In the genomic region with DNA sequence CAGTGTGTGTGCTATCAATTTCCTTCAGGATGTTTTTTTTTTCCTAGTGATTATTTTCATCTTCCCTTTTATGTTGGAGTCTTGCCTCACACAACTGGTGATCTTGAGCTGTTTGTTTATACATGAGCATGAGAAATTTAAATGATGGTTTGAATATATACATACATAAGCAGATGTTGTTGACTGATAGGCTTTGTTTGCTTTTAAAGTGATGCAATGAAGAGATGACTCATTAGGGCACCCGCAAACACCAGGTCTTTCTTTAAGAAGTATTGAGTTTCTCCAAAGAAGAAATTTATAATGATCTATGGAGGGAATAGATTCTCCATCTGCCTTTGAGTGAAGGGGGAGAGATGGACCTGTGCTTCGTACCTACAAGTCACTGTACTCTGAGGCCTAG, we compare ENCODE assay signal across 26 cellular contexts.
A peak's percentile ranks its signal among the peaks of the same experiment; 100 is the strongest.
DNase-seq lines count a peak whose midpoint lies in the region; ATAC-seq, FAIRE-seq and TF ChIP-seq lines count a peak whose summit lies in the region.
"Had no signal": no experiment of that assay in that cellular context is flagged by ENCODE, and none has a peak within 500 bp of the region (broad histone marks: within the 10 kb centered on the region; RNA-seq: fewer than 3 reads in every experiment).

No MANE protein-coding gene starts in this region.

- peaks cover 5% of the 10 kb centered on the region for H3K4me1 Mint-ChIP-seq in astrocyte (ENCODE audit: low read depth, unreplicated experiment)
- H3K4me1 Mint-ChIP-seq in H9: peaks cover 4 to 9% of the 10 kb centered on the region in 2 experiments; a peak in 3 of 4 replicates
- H3K4me1 Mint-ChIP-seq: activated naive CD8-positive, alpha-beta T cell treated with anti-CD3 and anti-CD28 coated beads, Interleukin-2, amount 50 U/mL, for 24 hours; central memory CD8-positive, alpha-beta T cell; memory B cell; naive B cell had no signal

- H3K36me3 ChIP-seq in IMR-90 (ENCODE audit: control insufficient read depth, insufficient read depth, low read length) (no peaks in the 10 kb centered on the region), astrocyte (ENCODE audit: insufficient read depth, low read length) (no peaks in the 10 kb centered on the region)
- H3K36me3 ChIP-seq: stomach, transverse colon had no signal

- H3K14ac ChIP-seq in IMR-90 (replicated peaks; ENCODE audit: low read depth, low read length): no peak overlapping the region
- no peak overlapping the region for H3K14ac ChIP-seq in H9 (ENCODE audit: insufficient read depth, low read length)

- H3K27me3 ChIP-seq in IMR-90 (ENCODE audit: control insufficient read depth, insufficient read depth, low read length): no peaks in the 10 kb centered on the region
- H3K27me3 ChIP-seq in astrocyte (ENCODE audit: insufficient read depth, low read length): no peaks in the 10 kb centered on the region
- H3K27me3 ChIP-seq in H9 (ENCODE audit: insufficient read depth, low read length): no peaks in the 10 kb centered on the region
- H3K27me3 ChIP-seq: stomach, transverse colon had no signal

- H3K4me3 ChIP-seq in IMR-90 (ENCODE audit: insufficient read depth, low read depth, low read length) (no peak overlapping the region), astrocyte (ENCODE audit: insufficient read depth, low read depth, low read length) (no peak overlapping the region), foreskin fibroblast (ENCODE audit: low read depth in 1 of 2, low read length in 2 of 2) (no peak overlapping the region)
- H3K4me3 ChIP-seq: stomach, transverse colon had no signal

- H3K4me3 Mint-ChIP-seq in astrocyte (ENCODE audit: unreplicated experiment) (no peak overlapping the region), H9 (no peak overlapping the region)
- H3K4me3 Mint-ChIP-seq: activated CD4-positive, alpha-beta memory T cell treated with anti-CD3 and anti-CD28 coated beads for 36 hours; activated naive CD8-positive, alpha-beta T cell treated with anti-CD3 and anti-CD28 coated beads, Interleukin-2, amount 50 U/mL, for 24 hours; CD4-positive, alpha-beta T cell; central memory CD8-positive, alpha-beta T cell; memory B cell had no signal

- H4K20me1 ChIP-seq in IMR-90 (ENCODE audit: insufficient read depth, low read length) (no peaks in the 10 kb centered on the region), astrocyte (ENCODE audit: insufficient read depth, low read length) (no peaks in the 10 kb centered on the region), H9 (ENCODE audit: control insufficient read depth, insufficient read depth, insufficient read length) (no peaks in the 10 kb centered on the region)

- H3K27ac ChIP-seq in IMR-90 (ENCODE audit: insufficient read depth, low read length): peak overlapping the region; percentile 41; the same call in 1 of the 2 replicates
- no peak overlapping the region for H3K27ac ChIP-seq in astrocyte (ENCODE audit: low read depth, low read length)
- no peak overlapping the region for H3K27ac ChIP-seq in H9 (ENCODE audit: insufficient read length, low read depth, low read length)
- H3K27ac ChIP-seq: stomach, transverse colon had no signal

- no peaks in the 10 kb centered on the region for H3K9me3 ChIP-seq in IMR-90 (ENCODE audit: control insufficient read depth, insufficient read depth, low read length)
- no peaks in the 10 kb centered on the region for H3K9me3 ChIP-seq in astrocyte (ENCODE audit: insufficient read depth, low read depth, low read length)
- no peaks in the 10 kb centered on the region for H3K9me3 ChIP-seq in H9 (ENCODE audit: control insufficient read depth, low read depth, low read length)
- H3K9me3 ChIP-seq: stomach, transverse colon had no signal

- no peak overlapping the region for H2AK5ac ChIP-seq in IMR-90 (ENCODE audit: low read depth, low read length)
- no peak overlapping the region for H2AK5ac ChIP-seq in H9 (ENCODE audit: insufficient read length, low read length)

- H4K91ac ChIP-seq in IMR-90 (ENCODE audit: insufficient read depth, low read depth, low read length) (no peak overlapping the region), H9 (ENCODE audit: insufficient read length, low read depth, low read length) (no peak overlapping the region)

- H3K4me1 ChIP-seq in IMR-90 (ENCODE audit: control insufficient read depth, insufficient read depth, low read length) (peaks cover 3% of the 10 kb centered on the region; the same call in 1 of the 2 replicates), astrocyte (ENCODE audit: insufficient read depth, low read length) (no peaks in the 10 kb centered on the region), H9 (ENCODE audit: insufficient read depth, low read length) (no peaks in the 10 kb centered on the region)
- H3K4me1 ChIP-seq: stomach, transverse colon had no signal

- H2AK9ac ChIP-seq in IMR-90 (replicated peaks; ENCODE audit: low read depth, low read length, poor library complexity): no peak overlapping the region

- in situ Hi-C loops in IMR-90 (cut with MboI; ENCODE audit: low sequenced_read_pairs): no loop called here

- H2BK20ac ChIP-seq in IMR-90 (ENCODE audit: low read depth, low read length): peak overlapping the region; percentile 70
- H2BK20ac ChIP-seq in H9 (ENCODE audit: low read depth, low read length, poor library complexity, severe bottlenecking): no peak overlapping the region

- DNase-seq in EL (peak; percentile 8), IMR-90 (peak; percentile 72), astrocyte (ENCODE audit: low read depth) (peak; percentile 4), foreskin fibroblast (peak; percentile 3 to 15), H9 (no peak), Kasumi-1 (lab: John Stamatoyannopoulos, UW) (no peak)
- DNase-seq: activated CD4-positive, alpha-beta memory T cell treated with anti-CD3 and anti-CD28 coated beads for 36 hours; activated effector memory CD4-positive, alpha-beta T cell treated with Interleukin-2 at 50 U/mL for 16 hours; activated naive CD8-positive, alpha-beta T cell treated with anti-CD3 and anti-CD28 coated beads, Interleukin-2, amount 50 U/mL, for 24 hours; CD4-positive, alpha-beta T cell; GF-D8; Karpas-422; naive B cell; NCI-H1092 treated with DMSO at 0.1 percent for 48 hours; NCI-H2029 treated with DMSO at 0.1 percent for 48 hours; NCI-H510A treated with DMSO at 0.1 percent for 48 hours; right cardiac atrium; Right ventricle myocardium superior; stomach; SW 1271; transverse colon had no signal

- no peak overlapping the region for H3K23ac ChIP-seq in IMR-90 (ENCODE audit: low read depth, low read length)
- H3K23ac ChIP-seq in H9 (ENCODE audit: insufficient read length, low read depth, low read length): no peak overlapping the region

- POLR2A ChIA-PET in IMR-90 (lab: Charles Lee; ENCODE audit: unreplicated experiment): no interaction called here

- H3K56ac ChIP-seq in IMR-90 (ENCODE audit: extremely low read depth, insufficient read depth, low read length) (no peak overlapping the region), H9 (ENCODE audit: insufficient read length, low read depth, low read length) (no peak overlapping the region)

- H3K27ac Mint-ChIP-seq in astrocyte (ENCODE audit: unreplicated experiment): no peak overlapping the region
- peak overlapping the region in 1 of 3 experiments; percentile 49; a peak in 1 of 7 replicates for H3K27ac Mint-ChIP-seq in H9
- H3K27ac Mint-ChIP-seq: activated CD4-positive, alpha-beta memory T cell treated with anti-CD3 and anti-CD28 coated beads for 36 hours; activated naive CD8-positive, alpha-beta T cell treated with anti-CD3 and anti-CD28 coated beads, Interleukin-2, amount 50 U/mL, for 24 hours; CD4-positive, alpha-beta T cell; memory B cell had no signal

- no peak for TF ChIP-seq CTCF in IMR-90 (conservative IDR thresholded peaks at IDR 0.05; ENCODE audit: low read depth, low read length)
- TF ChIP-seq CTCF in astrocyte (IDR thresholded peaks at IDR 0.05; ENCODE audit: insufficient read depth, low read depth, low read length): no peak
- no peak for TF ChIP-seq CTCF in foreskin fibroblast (IDR thresholded peaks at IDR 0.05; ENCODE audit: low read depth, low read length)
- TF ChIP-seq CTCF in H9 (conservative IDR thresholded peaks at IDR 0.05): no peak

- H3K4me2 ChIP-seq in IMR-90 (ENCODE audit: low read depth, low read length) (no peak overlapping the region; the same call in 1 of the 2 replicates), astrocyte (ENCODE audit: low read length) (no peak overlapping the region), H9 (ENCODE audit: insufficient read depth, insufficient read length, low read length) (no peak overlapping the region)

- H3K4ac ChIP-seq in IMR-90 (ENCODE audit: low read depth, low read length): no peak overlapping the region; the same call in 1 of the 2 replicates
- no peak overlapping the region for H3K4ac ChIP-seq in H9 (ENCODE audit: low read depth, low read length)

- no peak for TF ChIP-seq RAD21 in IMR-90 (IDR thresholded peaks at IDR 0.05; ENCODE audit: low read length)

- H2AFZ ChIP-seq in IMR-90 (replicated peaks; ENCODE audit: low read length, poor library complexity): no peak overlapping the region
- H2AFZ ChIP-seq in astrocyte (ENCODE audit: low read depth, low read length): no peak overlapping the region
- H2AFZ ChIP-seq in H9 (ENCODE audit: low read length): no peak overlapping the region

- H3K9me3 Mint-ChIP-seq in astrocyte (ENCODE audit: unreplicated experiment): no peaks in the 10 kb centered on the region
- H3K9me3 Mint-ChIP-seq in H9: no peaks in the 10 kb centered on the region
- H3K9me3 Mint-ChIP-seq: activated CD4-positive, alpha-beta memory T cell treated with anti-CD3 and anti-CD28 coated beads for 36 hours; memory B cell had no signal

- H2BK5ac ChIP-seq in IMR-90 (ENCODE audit: low read depth, low read length, poor library complexity, severe bottlenecking): no peak overlapping the region
- H2BK5ac ChIP-seq in H9 (ENCODE audit: insufficient read length, low read length): no peak overlapping the region

- dilution Hi-C loops in IMR-90 (cut with HindIII; ENCODE audit: low sequenced_read_pairs, unreplicated experiment): no loop called here

- H3T11ph ChIP-seq in H9 (ENCODE audit: low read length): no peak overlapping the region

- peak overlapping the region; percentile 71; the same call in 1 of the 2 replicates for H2BK120ac ChIP-seq in IMR-90 (ENCODE audit: low read depth, low read length)
- H2BK120ac ChIP-seq in H9 (ENCODE audit: low read depth, low read length, poor library complexity, severe bottlenecking): no peak overlapping the region

- peak; percentile 38 for ATAC-seq in IMR-90 (ENCODE audit: low read depth)
- ATAC-seq in HG02970 (IDR thresholded peaks at IDR 0.05; ENCODE audit: low FRiP score, unreplicated experiment): no peak
- ATAC-seq in GM18502 (IDR thresholded peaks at IDR 0.05; ENCODE audit: poor library complexity, unreplicated experiment): no peak
- ATAC-seq: activated naive CD8-positive, alpha-beta T cell treated with anti-CD3 and anti-CD28 coated beads, Interleukin-2, amount 50 U/mL, for 24 hours; right cardiac atrium had no signal

- WGBS in IMR-90 (ENCODE audit: extremely low coverage in 2 of 2, insufficient read length in 1 of 2), 2 experiments: 20% methylated on average over 1 of the region's 2 CpGs; no CpG with 5 or more reads in 1 of the 2 experiments
- WGBS in H9 (ENCODE audit: extremely low coverage, insufficient read length, low lambda C conversion rate): no CpG with 5 or more reads among the region's 2 CpGs

- H3K79me2 ChIP-seq in astrocyte (ENCODE audit: insufficient read depth, low read length) (no peaks in the 10 kb centered on the region), H9 (ENCODE audit: insufficient read depth, low read length) (no peaks in the 10 kb centered on the region)

- H4K5ac ChIP-seq in IMR-90 (ENCODE audit: low read depth, low read length): no peak overlapping the region
- H4K5ac ChIP-seq in H9 (ENCODE audit: insufficient read length, low read depth, low read length): no peak overlapping the region

- intact Hi-C loops in IMR-90 (cut with micrococcal nuclease): no loop called here

- H3K18ac ChIP-seq in IMR-90 (ENCODE audit: low read depth, low read length) (no peak overlapping the region; the same call in 1 of the 2 replicates), H9 (ENCODE audit: insufficient read length, low read depth, low read length) (no peak overlapping the region)

- no peak overlapping the region; a peak in 1 of 4 replicates for H4K8ac ChIP-seq in IMR-90 (ENCODE audit: low read depth in 2 of 2, low read length in 2 of 2)
- no peak overlapping the region for H4K8ac ChIP-seq in H9 (replicated peaks; ENCODE audit: insufficient read length, low read depth, low read length)

- TF ChIP-seq POLR2A in IMR-90 (IDR thresholded peaks at IDR 0.05; ENCODE audit: low read depth, low read length): no peak

- H3K36me3 Mint-ChIP-seq in astrocyte (ENCODE audit: low read depth, unreplicated experiment): no peaks in the 10 kb centered on the region
- H3K36me3 Mint-ChIP-seq in H9 (ENCODE audit: insufficient read depth in 1 of 3, low read depth in 3 of 3): no peaks in the 10 kb centered on the region
- H3K36me3 Mint-ChIP-seq: activated CD4-positive, alpha-beta memory T cell treated with anti-CD3 and anti-CD28 coated beads for 36 hours; memory B cell; naive B cell had no signal

- H3K23me2 ChIP-seq in H9 (ENCODE audit: insufficient read length, low read depth, low read length, poor library complexity, severe bottlenecking): no peaks in the 10 kb centered on the region

- H3K9ac ChIP-seq in IMR-90 (ENCODE audit: low read depth, low read length): no peak overlapping the region
- no peak overlapping the region for H3K9ac ChIP-seq in astrocyte (ENCODE audit: low read length)
- no peak overlapping the region for H3K9ac ChIP-seq in H9 (ENCODE audit: extremely low read depth, insufficient read length, low read length)

- peaks cover 5% of the 10 kb centered on the region for H3K9me1 ChIP-seq in IMR-90 (ENCODE audit: insufficient read depth, low read length)

- no peak for FAIRE-seq in astrocyte (lab: Jason Lieb, UNC)
- FAIRE-seq: HTR-8/SVneo had no signal

- no TSS peak for BruUV-seq in IMR-90 (replicated peaks; lab: Mats Ljungman, UMichigan)

- H2BK15ac ChIP-seq in IMR-90 (ENCODE audit: low read depth, low read length) (0 out of 3 replicates have a peak overlapping the region, but pooled peaks have one; percentile 4), H9 (ENCODE audit: low read depth, low read length) (no peak overlapping the region)

- no peak overlapping the region for H2BK12ac ChIP-seq in H9 (ENCODE audit: insufficient read length, low read depth, low read length)

- H3K27me3 Mint-ChIP-seq in astrocyte (ENCODE audit: low read depth, unreplicated experiment): no peaks in the 10 kb centered on the region
- no peaks in the 10 kb centered on the region for H3K27me3 Mint-ChIP-seq in H9 (ENCODE audit: low read depth)
- H3K27me3 Mint-ChIP-seq: CD4-positive, alpha-beta T cell; memory B cell; naive B cell had no signal

- H3K79me1 ChIP-seq in IMR-90 (ENCODE audit: low read depth in 1 of 2, low read length in 2 of 2) (no peaks in the 10 kb centered on the region), H9 (ENCODE audit: insufficient read depth, low read depth, low read length, poor library complexity, severe bottlenecking) (no peaks in the 10 kb centered on the region)

- CTCF ChIA-PET in IMR-90 (lab: Yijun Ruan, JAX): no interaction called here

Comparison
In these comparisons a context has a peak if more than half of its experiments do, and no peak if none do; other contexts are left out.
1. DNase-seq: peak in EL (single experiment), IMR-90 (single experiment), astrocyte (single experiment) and foreskin fibroblast (2 of 2); none in H9 (single experiment) and Kasumi-1 (0 of 2).